Comparison of ENCODE assay signal across 8 cellular contexts in the genomic region with DNA sequence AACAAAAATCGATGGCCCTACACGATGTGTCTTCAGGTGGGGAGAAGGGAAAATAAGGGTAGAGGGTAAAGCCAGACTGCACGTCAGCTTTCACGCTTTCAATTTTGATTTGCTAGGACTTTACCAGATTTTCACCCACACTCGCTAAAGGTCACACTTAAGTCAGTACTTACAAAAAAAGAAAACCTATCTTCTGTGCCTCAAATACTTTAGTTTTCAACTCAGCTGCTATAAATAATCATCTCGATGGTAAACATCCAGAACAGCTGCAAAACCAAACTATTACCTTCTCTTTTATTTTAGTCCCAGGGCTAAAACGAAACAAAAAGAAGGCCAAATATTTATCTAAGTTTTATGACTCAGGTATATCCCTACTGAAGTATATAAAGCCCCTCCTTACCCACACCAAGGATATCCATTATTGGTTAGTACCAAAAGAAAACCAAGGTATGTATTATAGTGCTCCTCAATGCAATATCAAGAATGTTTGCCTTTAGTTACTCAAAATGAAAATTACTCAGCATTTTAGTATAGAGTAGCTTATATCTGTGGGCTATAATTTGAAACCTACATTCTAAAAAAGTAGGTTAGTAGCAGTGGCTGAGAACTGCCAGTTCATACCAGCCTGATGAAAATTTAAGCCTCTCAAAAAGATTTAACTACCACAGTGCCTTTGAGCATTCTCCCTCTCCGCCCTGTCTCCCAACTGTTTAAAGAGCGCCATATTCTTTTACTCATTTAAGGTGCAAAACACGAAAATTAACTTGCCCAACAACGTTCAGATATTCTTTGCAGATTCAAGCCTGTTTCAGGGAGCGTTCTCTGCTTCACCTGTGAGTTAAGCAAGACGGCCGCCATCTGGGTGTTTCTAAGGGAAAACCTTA. TPM values are rescaled to one million over a fixed set of nuclear protein-coding genes. Genes with fewer than 3 reads are reported as not detected.
DNase-seq lines count a peak whose midpoint lies in the region; ATAC-seq, FAIRE-seq and TF ChIP-seq lines count a peak whose summit lies in the region.

No MANE protein-coding gene starts in this region.

- H3K27ac Mint-ChIP-seq in osteocyte (ENCODE audit: unreplicated experiment) = peak overlapping the region; percentile 100

- no peak for TF ChIP-seq POLR2A in endothelial cell of umbilical vein (IDR thresholded peaks at IDR 0.05; ENCODE audit: low read depth, low read length)

- no peak for TF ChIP-seq CTCF in GM12875 (IDR thresholded peaks at IDR 0.05; ENCODE audit: borderline replicate concordance, insufficient read depth, low read depth, low read length)
- no peak for TF ChIP-seq CTCF in endothelial cell of umbilical vein (IDR thresholded peaks at IDR 0.05; ENCODE audit: extremely low read depth in 1 of 2, insufficient read depth in 1 of 2, low read depth in 1 of 2, low read length in 2 of 2)
- no peak for TF ChIP-seq CTCF in osteocyte (IDR thresholded peaks at IDR 0.05)

- peaks cover 33% of the 10 kb centered on the region for H4K20me1 ChIP-seq in endothelial cell of umbilical vein (replicated peaks; ENCODE audit: control insufficient read depth, extremely low read depth, insufficient read depth, low read length)

- peak overlapping the region; percentile 100 for H3K9ac ChIP-seq in endothelial cell of umbilical vein (replicated peaks; ENCODE audit: extremely low read depth, insufficient read depth, low read length)

- peak overlapping the region; percentile 99 for H3K4me3 Mint-ChIP-seq in osteocyte (ENCODE audit: unreplicated experiment)

- no peaks in the 10 kb centered on the region for H3K36me3 ChIP-seq in endothelial cell of umbilical vein (ENCODE audit: control insufficient read depth in 2 of 2, extremely low read depth in 1 of 2, insufficient read depth in 2 of 2, low read length in 2 of 2)

- peak overlapping the region; percentile 98 for H3K27ac ChIP-seq in endothelial cell of umbilical vein (ENCODE audit: insufficient read depth, low read depth, low read length)

- H3K79me2 ChIP-seq in endothelial cell of umbilical vein (ENCODE audit: control insufficient read depth, insufficient read depth, low read length) = peaks cover 64% of the 10 kb centered on the region

- peaks cover 28% of the 10 kb centered on the region for H3K4me1 ChIP-seq in endothelial cell of umbilical vein (ENCODE audit: control insufficient read depth, extremely low read depth, insufficient read depth, low read length)

- H3K4me3 ChIP-seq in GM12875 (ENCODE audit: low read depth, low read length) (peak overlapping the region; percentile 88), endothelial cell of umbilical vein (replicated peaks in 1 of 3; ENCODE audit: insufficient read depth in 1 of 3, low read depth in 1 of 3, low read length in 3 of 3) (peak overlapping the region; percentile 75 to 93 (median 91))

- POLR2A ChIA-PET in endothelial cell of umbilical vein (lab: Charles Lee) = no interaction called here

- H2AFZ ChIP-seq in endothelial cell of umbilical vein (ENCODE audit: low read depth, low read length) = no peak overlapping the region

- peak; percentile 30 for ATAC-seq in GM21737 (IDR thresholded peaks at IDR 0.05; ENCODE audit: unreplicated experiment)

- peaks cover 53% of the 10 kb centered on the region for H3K4me1 Mint-ChIP-seq in osteocyte (ENCODE audit: unreplicated experiment)

- peak; percentile 25 for DNase-seq in NCI-H774 (lab: John Stamatoyannopoulos, UW)
- DNase-seq in endothelial cell of umbilical vein (ENCODE audit: low read depth, low spot score) = no peak
- DNase-seq in osteocyte (ENCODE audit: extremely low spot score, unreplicated experiment) = no peak
- DNase-seq in AG08395 (ENCODE audit: low spot score) = no peak
- no peak for DNase-seq in middle frontal gyrus (ENCODE audit: extremely low spot score, low spot score)
- DNase-seq in activated CD8-positive, alpha-beta memory T cell treated with anti-CD3 and anti-CD28 coated beads, Interleukin-2, amount 50 U/mL, for 48 hours = no peak

- no peaks in the 10 kb centered on the region for H3K9me1 ChIP-seq in endothelial cell of umbilical vein (replicated peaks; ENCODE audit: control insufficient read depth, extremely low read depth, insufficient read depth, low read length)

- CTCF ChIA-PET in endothelial cell of umbilical vein (lab: Charles Lee) = interaction anchor here (1.3 to 1.4 kb wide), 2 partner anchors 9 to 13 kb away, joined by 4 to 5 read pairs; no protein-coding TSS in a partner anchor

- H3K27me3 Mint-ChIP-seq in osteocyte (ENCODE audit: unreplicated experiment) = no peaks in the 10 kb centered on the region

- FAIRE-seq in endothelial cell of umbilical vein (lab: Jason Lieb, UNC) = no peak

- BruUV-seq in endothelial cell of umbilical vein (replicated peaks; lab: Mats Ljungman, UMichigan) = no TSS peak

- dilution Hi-C loops in endothelial cell of umbilical vein (cut with MboI; ENCODE audit: extremely low pct_ligation_motif_present, low sequenced_read_pairs) = no loop called here

- intact Hi-C loops in endothelial cell of umbilical vein (cut with micrococcal nuclease) = loop anchor here (5.0 to 10.0 kb wide), 4 partner anchors 244 to 1621 kb away; a partner anchor contains a TSS

- peak overlapping the region; percentile 97 for H3K4me2 ChIP-seq in endothelial cell of umbilical vein (ENCODE audit: insufficient read depth, low read length)

- no peaks in the 10 kb centered on the region for H3K9me3 ChIP-seq in endothelial cell of umbilical vein (replicated peaks; ENCODE audit: control insufficient read depth, insufficient read depth, low read length)

- H3K9me3 Mint-ChIP-seq in osteocyte (ENCODE audit: unreplicated experiment) = peaks cover 8% of the 10 kb centered on the region

- H3K36me3 Mint-ChIP-seq in osteocyte (ENCODE audit: unreplicated experiment) = peaks cover 2% of the 10 kb centered on the region

- H3K27me3 ChIP-seq in endothelial cell of umbilical vein (ENCODE audit: control insufficient read depth in 2 of 2, insufficient read depth in 2 of 2, low read length in 2 of 2) = no peaks in the 10 kb centered on the region

TF ChIP-seq in endothelial cell of umbilical vein, 7 proteins besides CTCF, POLR2A, EP300 and RAD21:
- TF ChIP-seq POLR2AphosphoS5 (IDR thresholded peaks at IDR 0.05; ENCODE audit: insufficient read depth, low read depth, low read length) (no peak), EZH2 (IDR thresholded peaks at IDR 0.05; ENCODE audit: borderline replicate concordance, low read depth, low read length, severe bottlenecking) (no peak), JUN (IDR thresholded peaks at IDR 0.05; ENCODE audit: borderline replicate concordance, insufficient read depth, insufficient read length, low read depth) (no peak)
- TF ChIP-seq, protein P1, sequence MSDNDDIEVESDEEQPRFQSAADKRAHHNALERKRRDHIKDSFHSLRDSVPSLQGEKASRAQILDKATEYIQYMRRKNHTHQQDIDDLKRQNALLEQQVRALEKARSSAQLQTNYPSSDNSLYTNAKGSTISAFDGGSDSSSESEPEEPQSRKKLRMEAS (IDR thresholded peaks at IDR 0.05; ENCODE audit: insufficient read depth, insufficient read length) = no peak

RNA-seq across cellular contexts. Expression of a gene that starts 1.5 kb away (rescaled TPM):
- total RNA-seq in endothelial cell of umbilical vein (486 and 492 TPM in 2 replicates), osteocyte (499 and 516 TPM in 2 replicates)
- polyA plus RNA-seq in endothelial cell of umbilical vein = 97.4 and 129 TPM in 2 replicates
- 167 and 187 TPM in 2 replicates for polyA plus RNA-seq in endothelial cell of umbilical vein (2011; cell fraction: cytosol; rRNA removed)
- 233 and 295 TPM in 2 replicates for polyA plus RNA-seq in endothelial cell of umbilical vein (2011; cell fraction: nucleus; rRNA removed)
- polyA plus RNA-seq in endothelial cell of umbilical vein (2012) = 363 and 661 TPM in 2 replicates
- 484 and 500 TPM in 2 replicates for polyA minus RNA-seq in endothelial cell of umbilical vein
- polyA minus RNA-seq in endothelial cell of umbilical vein (2011; cell fraction: cytosol; rRNA and poly(A)+ RNA removed) = 227 TPM
- polyA minus RNA-seq in endothelial cell of umbilical vein (2011; cell fraction: nucleus; rRNA and poly(A)+ RNA removed) = 191 and 309 TPM in 2 replicates

RNA-seq across cellular contexts. Expression of a gene that starts 24.2 kb away (rescaled TPM):
- 38.6 and 46.6 TPM in 2 replicates for total RNA-seq in endothelial cell of umbilical vein
- 15.9 and 16.3 TPM in 2 replicates for polyA plus RNA-seq in endothelial cell of umbilical vein
- 21.3 and 22.4 TPM in 2 replicates for polyA plus RNA-seq in endothelial cell of umbilical vein (2011; cell fraction: cytosol; rRNA removed)
- polyA plus RNA-seq in endothelial cell of umbilical vein (2011; cell fraction: nucleus; rRNA removed) = 15.6 and 16.3 TPM in 2 replicates
- 26.3 and 34.2 TPM in 2 replicates for polyA plus RNA-seq in endothelial cell of umbilical vein (2012)
- 23.1 and 33.3 TPM in 2 replicates for polyA minus RNA-seq in endothelial cell of umbilical vein
- polyA minus RNA-seq in endothelial cell of umbilical vein (2011; cell fraction: cytosol; rRNA and poly(A)+ RNA removed) = 31.6 TPM
- polyA minus RNA-seq in endothelial cell of umbilical vein (2011; cell fraction: nucleus; rRNA and poly(A)+ RNA removed) = 12.5 and 17.4 TPM in 2 replicates
- 57.2 and 60.4 TPM in 2 replicates for total RNA-seq in osteocyte

RNA-seq across cellular contexts. Expression of a gene that starts 39.7 kb away (rescaled TPM):
- total RNA-seq in endothelial cell of umbilical vein (76.5 and 78.7 TPM in 2 replicates), osteocyte (35.9 TPM in 2 replicates)
- 22.8 and 29.4 TPM in 2 replicates for polyA plus RNA-seq in endothelial cell of umbilical vein
- 33.6 and 36.2 TPM in 2 replicates for polyA plus RNA-seq in endothelial cell of umbilical vein (2011; cell fraction: cytosol; rRNA removed)
- 20.5 and 25.9 TPM in 2 replicates for polyA plus RNA-seq in endothelial cell of umbilical vein (2011; cell fraction: nucleus; rRNA removed)
- 34.7 and 61.0 TPM in 2 replicates for polyA plus RNA-seq in endothelial cell of umbilical vein (2012)
- 58.2 and 66.8 TPM in 2 replicates for polyA minus RNA-seq in endothelial cell of umbilical vein
- polyA minus RNA-seq in endothelial cell of umbilical vein (2011; cell fraction: cytosol; rRNA and poly(A)+ RNA removed) = 34.1 TPM
- polyA minus RNA-seq in endothelial cell of umbilical vein (2011; cell fraction: nucleus; rRNA and poly(A)+ RNA removed) = 24.9 and 38.5 TPM in 2 replicates
